In the genomic region with DNA sequence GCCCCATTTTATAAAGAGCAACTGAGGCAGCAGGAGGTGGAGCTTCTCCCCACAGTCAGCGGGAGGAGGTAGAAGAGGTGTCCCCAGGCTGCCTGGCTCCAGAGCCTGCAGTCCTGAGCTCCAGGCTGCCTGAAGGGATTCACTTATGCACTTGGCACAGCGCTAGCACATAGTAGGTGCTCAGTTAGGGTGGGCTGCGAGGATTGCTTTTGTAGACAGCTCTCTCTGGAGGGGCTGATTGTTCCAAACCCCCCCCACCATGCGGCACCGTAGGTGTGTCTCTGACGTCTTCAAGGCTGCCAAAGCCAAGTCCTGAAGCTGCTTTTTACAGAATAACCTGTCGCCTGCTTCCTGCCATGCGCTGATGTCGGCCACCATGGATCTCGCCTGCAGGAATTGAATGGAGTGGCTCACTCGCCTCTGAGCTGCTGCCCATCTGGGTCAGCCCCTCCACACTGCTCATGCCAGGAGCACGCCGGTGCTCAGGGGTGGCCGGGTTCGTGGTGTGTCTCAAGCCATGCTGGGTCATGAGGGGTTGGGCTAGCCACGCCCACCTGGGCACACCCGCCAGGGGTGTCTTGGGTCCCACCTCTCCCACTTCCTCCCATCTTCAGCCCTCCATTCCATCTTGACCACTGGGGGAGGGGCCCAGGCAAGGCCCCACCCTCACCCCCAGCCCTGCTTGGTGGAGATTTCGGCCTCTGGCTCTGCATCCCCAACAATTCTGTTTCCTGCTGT, we compare ENCODE assay signal across 2 cellular contexts.
TF ChIP-seq lines count a peak whose summit lies in the region.

No MANE protein-coding gene starts in this region.

TF ChIP-seq in IMR-90, 13 proteins besides CTCF, POLR2A, EP300 and RAD21:
- TF ChIP-seq MXI1 (IDR thresholded peaks at IDR 0.05; ENCODE audit: borderline replicate concordance, low read depth, low read length) = no peak
- no peak for TF ChIP-seq MAZ (IDR thresholded peaks at IDR 0.05; ENCODE audit: borderline replicate concordance, low read depth, low read length)
- no peak for TF ChIP-seq RCOR1 (IDR thresholded peaks at IDR 0.05; ENCODE audit: insufficient replicate concordance, low read length)
- TF ChIP-seq SMC3 (IDR thresholded peaks at IDR 0.05; ENCODE audit: low read depth, low read length) = no peak
- no peak for TF ChIP-seq NFE2L2 (IDR thresholded peaks at IDR 0.05; ENCODE audit: low read depth, low read length)
- no peak for TF ChIP-seq CEBPB (IDR thresholded peaks at IDR 0.05; ENCODE audit: low read depth, low read length)
- no peak for TF ChIP-seq FOS (IDR thresholded peaks at IDR 0.05; ENCODE audit: low read depth, low read length)
- TF ChIP-seq, protein P1, sequence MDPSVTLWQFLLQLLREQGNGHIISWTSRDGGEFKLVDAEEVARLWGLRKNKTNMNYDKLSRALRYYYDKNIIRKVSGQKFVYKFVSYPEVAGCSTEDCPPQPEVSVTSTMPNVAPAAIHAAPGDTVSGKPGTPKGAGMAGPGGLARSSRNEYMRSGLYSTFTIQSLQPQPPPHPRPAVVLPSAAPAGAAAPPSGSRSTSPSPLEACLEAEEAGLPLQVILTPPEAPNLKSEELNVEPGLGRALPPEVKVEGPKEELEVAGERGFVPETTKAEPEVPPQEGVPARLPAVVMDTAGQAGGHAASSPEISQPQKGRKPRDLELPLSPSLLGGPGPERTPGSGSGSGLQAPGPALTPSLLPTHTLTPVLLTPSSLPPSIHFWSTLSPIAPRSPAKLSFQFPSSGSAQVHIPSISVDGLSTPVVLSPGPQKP (IDR thresholded peaks at IDR 0.05; ENCODE audit: borderline replicate concordance, low read depth, low read length) = no peak
- TF ChIP-seq, protein P2, sequence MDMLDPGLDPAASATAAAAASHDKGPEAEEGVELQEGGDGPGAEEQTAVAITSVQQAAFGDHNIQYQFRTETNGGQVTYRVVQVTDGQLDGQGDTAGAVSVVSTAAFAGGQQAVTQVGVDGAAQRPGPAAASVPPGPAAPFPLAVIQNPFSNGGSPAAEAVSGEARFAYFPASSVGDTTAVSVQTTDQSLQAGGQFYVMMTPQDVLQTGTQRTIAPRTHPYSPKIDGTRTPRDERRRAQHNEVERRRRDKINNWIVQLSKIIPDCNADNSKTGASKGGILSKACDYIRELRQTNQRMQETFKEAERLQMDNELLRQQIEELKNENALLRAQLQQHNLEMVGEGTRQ (IDR thresholded peaks at IDR 0.05; ENCODE audit: low read depth, low read length) = no peak
- TF ChIP-seq RFX5 (IDR thresholded peaks at IDR 0.05; ENCODE audit: low read depth, low read length) = no peak
- no peak for TF ChIP-seq MAFK (IDR thresholded peaks at IDR 0.05; ENCODE audit: low read depth, low read length)
- no peak for TF ChIP-seq BHLHE40 (IDR thresholded peaks at IDR 0.05; ENCODE audit: low read depth, low read length)
- no peak for TF ChIP-seq CHD1 (IDR thresholded peaks at IDR 0.05; ENCODE audit: low read depth, low read length)

TF ChIP-seq in H1, 55 proteins besides CTCF, POLR2A, EP300 and RAD21:
- TF ChIP-seq SIRT6 (IDR thresholded peaks at IDR 0.05; ENCODE audit: low read length) = no peak
- no peak for TF ChIP-seq CREB1 (IDR thresholded peaks at IDR 0.05)
- TF ChIP-seq SP4 (IDR thresholded peaks at IDR 0.05; ENCODE audit: low read length) = no peak
- no peak for TF ChIP-seq RXRA (IDR thresholded peaks at IDR 0.05; ENCODE audit: insufficient read depth, low read depth, low read length)
- no peak for TF ChIP-seq HDAC6 (IDR thresholded peaks at IDR 0.05; ENCODE audit: low read depth, low read length)
- no peak for TF ChIP-seq SAP30 (IDR thresholded peaks at IDR 0.05; ENCODE audit: insufficient read depth, insufficient replicate concordance, low read length)
